In the genomic region with DNA sequence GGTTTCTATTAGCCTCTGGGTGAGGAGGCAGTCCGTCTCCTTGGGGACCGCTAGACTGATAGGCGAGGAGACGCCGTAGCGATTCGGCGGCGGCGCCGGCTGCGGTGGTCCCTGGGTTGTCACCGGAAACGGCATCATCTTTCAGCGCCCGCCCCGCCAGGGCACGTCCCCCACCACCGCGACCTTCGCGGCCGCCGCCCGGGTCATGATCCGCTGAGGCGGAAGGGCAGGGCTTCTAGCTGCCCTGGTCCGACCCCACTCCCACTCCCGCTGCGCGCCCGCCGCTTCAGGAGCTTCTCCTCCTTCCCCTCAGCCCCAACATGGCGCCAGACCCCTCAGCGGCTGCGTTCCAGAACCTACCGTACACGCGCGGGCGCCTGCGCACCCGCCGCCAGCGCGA, we compare ENCODE assay signal across 10 cellular contexts. TPM values are rescaled to one million over a fixed set of nuclear protein-coding genes. Genes with fewer than 3 reads are reported as not detected.
DNase-seq lines count a peak whose midpoint lies in the region; ATAC-seq and TF ChIP-seq lines count a peak whose summit lies in the region.
"Had no signal": no experiment of that assay in that cellular context is flagged by ENCODE, and none has a peak within 500 bp of the region (broad histone marks: within the 10 kb centered on the region; RNA-seq: fewer than 3 reads in every experiment).

Gene PAPOLB (minus strand): TSS at position 358 of the 400 bp plus-strand sequence. CDS start 220 bp downstream, at position 138.

- no peaks in the 10 kb centered on the region for H3K27me3 Mint-ChIP-seq in endodermal cell (ENCODE audit: insufficient read depth)
- H3K27me3 Mint-ChIP-seq in naive thymus-derived CD8-positive, alpha-beta T cell = peaks cover 26 to 55% (median 47%) of the 10 kb centered on the region in 5 donors

- H3K4me1 ChIP-seq in endodermal cell (ENCODE audit: control insufficient read depth, insufficient read depth, low read length) (peaks cover 3% of the 10 kb centered on the region), uterus (no peaks in the 10 kb centered on the region), Karpas-422 (ENCODE audit: low read length) (no peaks in the 10 kb centered on the region)
- H3K4me1 ChIP-seq: BLaER1 had no signal

- no peak within 1 kb of the TSS for H3K4me3 Mint-ChIP-seq in endodermal cell
- peak within 1 kb of the TSS; percentile 66 to 82 (median 71) for H3K4me3 Mint-ChIP-seq in naive thymus-derived CD8-positive, alpha-beta T cell

- H2AFZ ChIP-seq in Karpas-422 (ENCODE audit: low read length) = no peak within 1 kb of the TSS

- TF ChIP-seq POLR2A in uterus (IDR thresholded peaks at IDR 0.05) = no peak

- 31 to 41% methylated on average over 17 to 46 of the region's 46 CpGs for WGBS in endodermal cell (ENCODE audit: insufficient coverage in 1 of 2, insufficient read length in 1 of 2), 2 experiments

- peak within 1 kb of the TSS; percentile 72 for H3K4me3 ChIP-seq in endodermal cell (ENCODE audit: low read length)
- peak within 1 kb of the TSS; percentile 0 to 10 for H3K4me3 ChIP-seq in uterus
- H3K4me3 ChIP-seq in Karpas-422 (ENCODE audit: low read length) = no peak within 1 kb of the TSS
- H3K4me3 ChIP-seq: BLaER1 had no signal

- no peaks in the 10 kb centered on the region for H3K9me2 ChIP-seq in Karpas-422 (replicated peaks; ENCODE audit: insufficient read depth, low read length)

- peaks cover 45% of the 10 kb centered on the region for H3K36me3 Mint-ChIP-seq in endodermal cell (ENCODE audit: low read depth)
- H3K36me3 Mint-ChIP-seq in naive thymus-derived CD8-positive, alpha-beta T cell = peaks cover 0 to 15% (median 6%) of the 10 kb centered on the region in 3 donors

- H3K36me3 ChIP-seq in endodermal cell (ENCODE audit: control insufficient read depth, insufficient read depth, low read length) = peaks cover 5% of the 10 kb centered on the region
- H3K36me3 ChIP-seq in uterus = no peaks in the 10 kb centered on the region
- no peaks in the 10 kb centered on the region for H3K36me3 ChIP-seq in Karpas-422 (ENCODE audit: insufficient read depth, low read length)

- no peaks in the 10 kb centered on the region for H4K20me1 ChIP-seq in Karpas-422 (ENCODE audit: insufficient read depth, low read depth, low read length)
- H4K20me1 ChIP-seq: BLaER1 had no signal

- H3K27me3 ChIP-seq in endodermal cell (ENCODE audit: control insufficient read depth, insufficient read depth, low read length, poor library complexity, severe bottlenecking) = no peaks in the 10 kb centered on the region
- no peaks in the 10 kb centered on the region for H3K27me3 ChIP-seq in uterus
- no peaks in the 10 kb centered on the region for H3K27me3 ChIP-seq in Karpas-422 (ENCODE audit: low read length)
- H3K27me3 ChIP-seq: BLaER1 had no signal

- peak; percentile 66 to 87 for ATAC-seq in naive thymus-derived CD8-positive, alpha-beta T cell
- ATAC-seq in HG03469 (IDR thresholded peaks at IDR 0.05; ENCODE audit: unreplicated experiment) = no peak
- ATAC-seq in GM21786 (IDR thresholded peaks at IDR 0.05; ENCODE audit: unreplicated experiment) = no peak

- H3K9ac ChIP-seq in endodermal cell (ENCODE audit: extremely low read depth, low read length, poor library complexity, severe bottlenecking) (no peak within 1 kb of the TSS), Karpas-422 (ENCODE audit: low read length) (no peak within 1 kb of the TSS)
- H3K9ac ChIP-seq: BLaER1 had no signal

- peaks cover 16% of the 10 kb centered on the region for H3K9me3 Mint-ChIP-seq in endodermal cell
- H3K9me3 Mint-ChIP-seq in naive thymus-derived CD8-positive, alpha-beta T cell = peaks cover 0 to 49% (median 20%) of the 10 kb centered on the region in 9 donors

- intact Hi-C loops in uterus (cut with DNase I; ENCODE audit: low total_unique reads) = no loop called here

- no peaks in the 10 kb centered on the region for H3K79me2 ChIP-seq in Karpas-422 (ENCODE audit: low read length)

- H3K4me2 ChIP-seq in Karpas-422 (ENCODE audit: low read depth, low read length, poor library complexity, severe bottlenecking) = no peak within 1 kb of the TSS
- H3K4me2 ChIP-seq: BLaER1 had no signal

- H3K9me3 ChIP-seq in endodermal cell (ENCODE audit: control insufficient read depth, low read length) (peaks cover 35% of the 10 kb centered on the region), uterus (no peaks in the 10 kb centered on the region), Karpas-422 (ENCODE audit: low read length) (no peaks in the 10 kb centered on the region)

- POLR2A ChIA-PET in naive thymus-derived CD8-positive, alpha-beta T cell (lab: Charles Lee) = no interaction called here

- peak; percentile 16 for DNase-seq in activated naive CD4-positive, alpha-beta T cell treated with anti-CD3 and anti-CD28 coated beads, Interleukin-2, amount 50 U/mL, for 16 hours
- no peak for DNase-seq in activated naive CD4-positive, alpha-beta T cell (lab: John Stamatoyannopoulos, UW)
- DNase-seq in endodermal cell (no peak), uterus (no peak), Karpas-422 (no peak)
- peak in 7 of 10 donors; percentile 16 to 58 (median 47) for DNase-seq in naive thymus-derived CD8-positive, alpha-beta T cell
- DNase-seq: SIG-M5 had no signal

- TF ChIP-seq CTCF in endodermal cell (conservative IDR thresholded peaks at IDR 0.05) (no peak), uterus (IDR thresholded peaks at IDR 0.05) (no peak)

- H3K4me1 Mint-ChIP-seq in endodermal cell = peaks cover 20% of the 10 kb centered on the region
- H3K4me1 Mint-ChIP-seq in naive thymus-derived CD8-positive, alpha-beta T cell = peaks cover 0 to 16% (median 5%) of the 10 kb centered on the region in 4 donors

- no peak within 1 kb of the TSS for H3K27ac Mint-ChIP-seq in endodermal cell
- H3K27ac Mint-ChIP-seq in naive thymus-derived CD8-positive, alpha-beta T cell = peak within 1 kb of the TSS in 7 of 10 donors; percentile 35 to 81 (median 53)

- H3K27ac ChIP-seq in endodermal cell (ENCODE audit: low read depth, low read length) = no peak within 1 kb of the TSS
- no peak within 1 kb of the TSS for H3K27ac ChIP-seq in uterus
- no peak within 1 kb of the TSS for H3K27ac ChIP-seq in Karpas-422 (ENCODE audit: low read length)
- H3K27ac ChIP-seq: BLaER1 had no signal

RNA-seq across cellular contexts. Expression of gene PAPOLB, which starts in this region (rescaled TPM):
- total RNA-seq in endodermal cell = 1 to 10 TPM; 1.2 to 1.8 TPM
- polyA plus RNA-seq in endodermal cell (2013, experiment 1 of 2) = 0.11 TPM
- 0.21 TPM for polyA plus RNA-seq in endodermal cell (2013, experiment 2 of 2)
- not detected for total RNA-seq in naive thymus-derived CD8-positive, alpha-beta T cell
- not detected for polyA plus RNA-seq in naive thymus-derived CD8-positive, alpha-beta T cell
- 1 to 10 TPM in 1 of 4 donors, under 1 TPM in 2, not detected in 1; 0.24 to 1.6 (median 0.29) TPM for total RNA-seq in uterus
- not detected in 2 replicates for total RNA-seq in Karpas-422 (2014; rRNA removed; shearing (Covaris generic); ENCODE audit: low replicate concordance)

Comparison
In these comparisons a context has a peak if more than half of its experiments do, and no peak if none do; other contexts are left out.
1. Peak in DNase-seq and ATAC-seq in naive thymus-derived CD8-positive, alpha-beta T cell; RNA of the gene not detected or under 1 TPM.